ENCODE assay signal across 8 cellular contexts in genomic region chr3:10248184-10248983, GRCh38. TPM values are rescaled to one million over a fixed set of nuclear protein-coding genes. Genes with fewer than 3 reads are reported as not detected.
A peak's percentile ranks its signal among the peaks of the same experiment; 100 is the strongest.
DNase-seq lines count a peak whose midpoint lies in the region; ATAC-seq and TF ChIP-seq lines count a peak whose summit lies in the region.

Gene TATDN2, plus strand, starts transcription at chr3:10248459. Its CDS starts 742 bp downstream, at chr3:10249201.

- peak within 1 kb of the TSS; percentile 72 to 90 (median 78) for H3K4me3 ChIP-seq in liver (ENCODE audit: low read depth in 1 of 3, low read length in 3 of 3)

- peak within 1 kb of the TSS; percentile 66 to 90 for H3K9ac ChIP-seq in liver (ENCODE audit: low read depth in 1 of 2, low read length in 2 of 2)

- H3K27me3 ChIP-seq in CD4-positive, alpha-beta T cell (ENCODE audit: control insufficient read depth, insufficient read depth, low read length), result no peaks in the 10 kb centered on the region
- no peaks in the 10 kb centered on the region for H3K27me3 ChIP-seq in liver (ENCODE audit: control insufficient read depth in 4 of 4, insufficient read depth in 4 of 4, low read length in 3 of 4)

- peak; percentile 93 for ATAC-seq in CD4-positive, alpha-beta T cell (ENCODE audit: poor library complexity)
- peak; percentile 94 for ATAC-seq in GM19452 (IDR thresholded peaks at IDR 0.05; ENCODE audit: unreplicated experiment)
- ATAC-seq in HG03575 (IDR thresholded peaks at IDR 0.05; ENCODE audit: extremely low read depth, insufficient number of reproducible peaks, low FRiP score, unreplicated experiment), result peak; percentile 67

- peaks cover 9% of the 10 kb centered on the region for H3K9me3 ChIP-seq in CD4-positive, alpha-beta T cell (ENCODE audit: control insufficient read depth, low read length)
- H3K9me3 ChIP-seq in liver (ENCODE audit: control insufficient read depth in 4 of 4, low read length in 3 of 4), result peaks cover 0 to 10% (median 2%) of the 10 kb centered on the region in 4 donors

- WGBS in liver, result under 1% methylated on average over 80 of the region's 80 CpGs

- H3K4me1 ChIP-seq in liver (ENCODE audit: control insufficient read depth in 4 of 4, insufficient read depth in 4 of 4, low read length in 3 of 4), result peaks cover 2 to 25% (median 14%) of the 10 kb centered on the region in 4 donors

- peak within 1 kb of the TSS; percentile 83 for H3K27ac ChIP-seq in CD4-positive, alpha-beta T cell (ENCODE audit: low read depth, low read length)
- H3K27ac ChIP-seq in liver (ENCODE audit: low read depth in 1 of 2, low read length in 2 of 2), result peak within 1 kb of the TSS; percentile 70 to 71

- peak within 1 kb of the TSS; percentile 97 for H3K4me3 Mint-ChIP-seq in CD4-positive, alpha-beta T cell

- CTCF ChIA-PET in CD4-positive, alpha-beta T cell (lab: Charles Lee), result interaction anchor here (0.7 to 7.5 kb wide), 3 partner anchors 16 to 316 kb away, joined by 3 to 35 read pairs (median 4); no protein-coding TSS in a partner anchor

- peaks cover 57% of the 10 kb centered on the region for H3K36me3 Mint-ChIP-seq in CD4-positive, alpha-beta T cell (ENCODE audit: low read depth)

- peak within 1 kb of the TSS; percentile 90 for H3K27ac Mint-ChIP-seq in CD4-positive, alpha-beta T cell

- TF ChIP-seq RAD21 in liver (IDR thresholded peaks at IDR 0.05), result peak in 1 of 2 donors; percentile 46

- no peak for TF ChIP-seq CTCF in CD4-positive, alpha-beta T cell (IDR thresholded peaks at IDR 0.05)
- no peak for TF ChIP-seq CTCF in liver (IDR thresholded peaks at IDR 0.05; ENCODE audit: low read depth, low read length, missing input control)

- intact Hi-C loops in CD4-positive, alpha-beta T cell (cut with DNase I, micrococcal nuclease), result loop anchor here (2.0 to 5.0 kb wide), 5 partner anchors 14 to 106 kb away; partner anchors contain the start of gene VHL (in 1 of the 2)

- peaks cover 6% of the 10 kb centered on the region for H3K9me3 Mint-ChIP-seq in CD4-positive, alpha-beta T cell

- POLR2A ChIA-PET in CD4-positive, alpha-beta T cell (lab: Charles Lee), result interaction anchor here (0.5 to 5.4 kb wide), 21 partner anchors 9 to 1543 kb away, joined by 3 to 85 read pairs (median 6); partner anchors contain the start of genes ARPC4, BRK1, CRELD1 and MTMR14

- H3K4me1 Mint-ChIP-seq in CD4-positive, alpha-beta T cell (ENCODE audit: low read depth), result peaks cover 60% of the 10 kb centered on the region

- H3K36me3 ChIP-seq in liver (ENCODE audit: control insufficient read depth in 4 of 4, insufficient read depth in 3 of 4, low read depth in 1 of 4, low read length in 3 of 4), result peaks cover 0 to 10% (median 6%) of the 10 kb centered on the region in 4 donors

- no peaks in the 10 kb centered on the region for H3K27me3 Mint-ChIP-seq in CD4-positive, alpha-beta T cell

- DNase-seq in CD4-positive, alpha-beta T cell, result peak; percentile 81 to 92 (median 89)
- DNase-seq in NCI-H82 (lab: John Stamatoyannopoulos, UW) (peak; percentile 97), dermis microvascular lymphatic vessel endothelial cell (ENCODE audit: low read depth in 2 of 2) (peak; percentile 57 to 96)
- DNase-seq in activated CD4-positive, alpha-beta T cell treated with anti-CD3 and anti-CD28 coated beads, Interleukin-2, amount 50 U/mL, for 4 hours, result peak; percentile 90 to 92
- DNase-seq in stimulated activated CD4-positive, alpha-beta T cell treated with anti-CD3 and anti-CD28 coated beads, Interleukin-4, amount 100 ng/mL, for 1 hour, result peak; percentile 93

TF ChIP-seq in liver, 16 proteins besides CTCF, POLR2A, EP300 and RAD21:
- TF ChIP-seq ZBTB33 (IDR thresholded peaks at IDR 0.05) (no peak), EGR1 (IDR thresholded peaks at IDR 0.05; ENCODE audit: low read depth in 2 of 2) (no peak), YY1 (IDR thresholded peaks at IDR 0.05) (peak; percentile 78), GABPA (IDR thresholded peaks at IDR 0.05 in 1 of 2, conservative IDR thresholded peaks at IDR 0.05 in 1 of 2) (peak in 1 of 2 donors; percentile 66), REST (IDR thresholded peaks at IDR 0.05) (no peak), FOXA2 (IDR thresholded peaks at IDR 0.05) (no peak), MAX (IDR thresholded peaks at IDR 0.05) (peak; percentile 79), FOXA1 (IDR thresholded peaks at IDR 0.05) (no peak), NR2F2 (IDR thresholded peaks at IDR 0.05) (no peak), JUND (IDR thresholded peaks at IDR 0.05) (peak in 1 of 2 donors; percentile 27), ATF3 (IDR thresholded peaks at IDR 0.05) (no peak), TAF1 (conservative IDR thresholded peaks at IDR 0.05) (no peak), HNF4A (conservative IDR thresholded peaks at IDR 0.05) (peak; percentile 41 to 56), SP1 (IDR thresholded peaks at IDR 0.05) (peak; percentile 57), RXRA (IDR thresholded peaks at IDR 0.05) (peak; percentile 10 to 27), HNF4G (IDR thresholded peaks at IDR 0.05) (peak; percentile 43)

RNA-seq across cellular contexts. Expression of gene TATDN2, which starts in this region (rescaled TPM):
- total RNA-seq in CD4-positive, alpha-beta T cell, result 10 to 100 TPM; 48.7 to 50.2 TPM
- total RNA-seq in dermis microvascular lymphatic vessel endothelial cell (10.1 and 12.1 TPM in 2 replicates), liver (10 to 100 TPM in 1 of 2 donors, 1 to 10 TPM in 1; 9.8 to 14.2 TPM)
- polyA plus RNA-seq in liver, result 1 to 10 TPM; 3.7 to 8.3 TPM

Comparison
In these comparisons a context has a peak if more than half of its experiments do, and no peak if none do; other contexts are left out.
1. Peak in every context shown above with its lines: DNase-seq, ATAC-seq, H3K4me3 ChIP-seq and H3K27ac ChIP-seq.